In the genomic region with DNA sequence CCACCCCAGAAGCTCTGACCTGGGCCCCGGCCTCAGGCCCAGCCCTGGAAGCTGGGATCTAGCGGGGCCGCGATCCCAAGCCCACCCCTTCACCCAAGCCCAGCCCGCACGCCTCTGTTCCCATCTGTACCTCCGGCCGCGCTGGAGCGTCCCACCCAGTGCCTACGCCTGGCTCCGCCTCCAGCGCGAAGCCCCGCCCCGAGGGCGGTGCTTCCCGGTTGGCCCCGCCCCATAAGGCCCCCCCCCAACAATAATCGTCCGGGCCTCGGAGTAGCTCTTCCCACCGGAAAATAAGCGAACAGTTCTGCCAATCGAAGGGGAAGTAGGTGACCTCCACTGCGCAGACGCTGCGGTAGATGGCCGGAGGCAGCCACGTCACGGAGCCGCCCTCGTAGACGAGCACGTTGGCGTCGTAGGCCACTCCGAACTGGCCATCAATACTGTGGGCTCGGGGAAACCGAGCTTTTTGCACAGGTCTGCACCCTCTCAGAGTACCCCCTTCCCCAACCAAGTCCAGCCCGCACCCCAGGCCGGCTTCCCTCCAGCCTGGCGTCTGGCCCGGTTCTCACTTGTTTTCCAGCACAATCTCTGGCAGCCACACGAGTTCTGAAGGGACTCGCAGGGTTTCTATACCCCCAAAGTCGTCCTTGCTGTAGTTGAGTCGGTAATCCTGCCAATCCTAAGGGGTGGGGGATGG, we compare ENCODE assay signal across 9 cellular contexts. TPM values are rescaled to one million over a fixed set of nuclear protein-coding genes. Genes with fewer than 3 reads are reported as not detected.
A peak's percentile ranks its signal among the peaks of the same experiment; 100 is the strongest.
DNase-seq lines count a peak whose midpoint lies in the region; ATAC-seq and TF ChIP-seq lines count a peak whose summit lies in the region.
"Had no signal": no experiment of that assay in that cellular context is flagged by ENCODE, and none has a peak within 500 bp of the region (broad histone marks: within the 10 kb centered on the region; RNA-seq: fewer than 3 reads in every experiment).

No MANE protein-coding gene starts in this region.

- H3K36me3 Mint-ChIP-seq in activated T-cell treated with anti-CD3 and anti-CD28 coated beads, Interleukin-2, amount 50 U/mL, for 24 hours (ENCODE audit: low read depth) = peaks cover 12% of the 10 kb centered on the region
- H3K36me3 Mint-ChIP-seq in brain = peaks cover 11% of the 10 kb centered on the region
- H3K36me3 Mint-ChIP-seq in memory B cell = peaks cover 7% of the 10 kb centered on the region

- H3K27ac Mint-ChIP-seq in activated T-cell treated with anti-CD3 and anti-CD28 coated beads, Interleukin-2, amount 50 U/mL, for 24 hours = no peak overlapping the region
- H3K27ac Mint-ChIP-seq in brain = peak overlapping the region in 3 of 5 experiments; percentile 2 to 79 (median 26)
- peak overlapping the region; percentile 59 for H3K27ac Mint-ChIP-seq in memory B cell

- no peak for ATAC-seq in memory B cell (ENCODE audit: low read depth)

- TF ChIP-seq EP300 in tibial nerve (IDR thresholded peaks at IDR 0.05) = peak in 1 of 2 donors; percentile 43

- WGBS in tibial nerve, 2 donors = 40 to 61% methylated on average over 14 to 39 of the region's 48 CpGs

- TF ChIP-seq CTCF in brain (conservative IDR thresholded peaks at IDR 0.05) (no peak), tibial nerve (IDR thresholded peaks at IDR 0.05) (no peak)

- peaks cover 2% of the 10 kb centered on the region for H3K27me3 Mint-ChIP-seq in activated T-cell treated with anti-CD3 and anti-CD28 coated beads, Interleukin-2, amount 50 U/mL, for 24 hours
- H3K27me3 Mint-ChIP-seq in brain = peaks cover 6% of the 10 kb centered on the region
- H3K27me3 Mint-ChIP-seq in memory B cell = peaks cover 4% of the 10 kb centered on the region

- peak overlapping the region; percentile 10 to 75 (median 46) for H3K27ac ChIP-seq in tibial nerve

- peaks cover 0 to 53% (median 22%) of the 10 kb centered on the region in 4 donors for H3K4me1 ChIP-seq in tibial nerve

- peak; percentile 37 to 50 for DNase-seq in activated T-cell treated with anti-CD3 and anti-CD28 coated beads, Interleukin-2, amount 50 U/mL, for 48 hours
- DNase-seq in activated T-cell treated with anti-CD3 and anti-CD28 coated beads, Interleukin-2, amount 50 U/mL, for 24 hours = no peak
- DNase-seq in memory B cell (ENCODE audit: low spot score in 2 of 2) (peak in 1 of 2 donors; percentile 63), tibial nerve (ENCODE audit: low spot score in 2 of 2) (peak; percentile 35 to 36), germinal center (ENCODE audit: low spot score) (no peak), DMS 273 (lab: John Stamatoyannopoulos, UW; ENCODE audit: unreplicated experiment) (no peak), glomerular visceral epithelial cell (ENCODE audit: extremely low spot score) (no peak)
- DNase-seq: NCI-H2227 treated with DMSO at 0.1 percent for 48 hours had no signal

- H3K9me3 ChIP-seq in tibial nerve = no peaks in the 10 kb centered on the region

- peaks cover 0 to 9% (median 0%) of the 10 kb centered on the region in 3 donors for H3K36me3 ChIP-seq in tibial nerve

- H3K27me3 ChIP-seq in tibial nerve = peaks cover 0 to 19% of the 10 kb centered on the region in 2 donors

- H3K4me3 ChIP-seq in tibial nerve = peak overlapping the region in 2 of 4 donors; percentile 7 to 54

- peaks cover 41% of the 10 kb centered on the region for H3K4me1 Mint-ChIP-seq in activated T-cell treated with anti-CD3 and anti-CD28 coated beads, Interleukin-2, amount 50 U/mL, for 24 hours (ENCODE audit: low read depth)
- H3K4me1 Mint-ChIP-seq in brain (peaks cover 14% of the 10 kb centered on the region), memory B cell (peaks cover 29% of the 10 kb centered on the region)

- no peaks in the 10 kb centered on the region for H3K9me3 Mint-ChIP-seq in activated T-cell treated with anti-CD3 and anti-CD28 coated beads, Interleukin-2, amount 50 U/mL, for 24 hours
- H3K9me3 Mint-ChIP-seq in brain (peaks cover 0 to 5% (median 0%) of the 10 kb centered on the region in 5 experiments), memory B cell (no peaks in the 10 kb centered on the region)

- peak in 1 of 2 donors; percentile 48 for TF ChIP-seq POLR2A in tibial nerve (IDR thresholded peaks at IDR 0.05)

- no peak overlapping the region for H3K4me3 Mint-ChIP-seq in activated T-cell treated with anti-CD3 and anti-CD28 coated beads, Interleukin-2, amount 50 U/mL, for 24 hours
- H3K4me3 Mint-ChIP-seq in brain (peak overlapping the region in 1 of 5 experiments; percentile 85), memory B cell (no peak overlapping the region)

RNA-seq across cellular contexts. Expression of gene CHRNE, which starts 1.1 kb away (rescaled TPM):
- 1.5 TPM for polyA plus RNA-seq in brain (ENCODE audit: insufficient read depth, low read depth, low replicate concordance)
- 1 to 10 TPM in 2 of 4 donors, under 1 TPM in 2; 0.22 to 2.5 (median 1.0) TPM for total RNA-seq in tibial nerve

RNA-seq across cellular contexts. Expression of gene C17orf107, which starts 2.5 kb away (rescaled TPM):
- polyA plus RNA-seq in brain (ENCODE audit: insufficient read depth, low read depth, low replicate concordance) = 5.3 TPM
- 1 to 10 TPM in 3 of 4 donors, under 1 TPM in 1; 0.90 to 2.0 (median 1.3) TPM for total RNA-seq in tibial nerve

RNA-seq across cellular contexts. Expression of gene GP1BA, which starts 30.3 kb away (rescaled TPM):
- not detected for polyA plus RNA-seq in brain (ENCODE audit: insufficient read depth, low read depth, low replicate concordance)
- not detected for total RNA-seq in tibial nerve

RNA-seq across cellular contexts. Expression of gene SLC25A11, which starts 38.0 kb away (rescaled TPM):
- polyA plus RNA-seq in brain (ENCODE audit: insufficient read depth, low read depth, low replicate concordance) = 120 TPM
- 10 to 100 TPM; 30.3 to 42.8 (median 32.3) TPM for total RNA-seq in tibial nerve

RNA-seq across cellular contexts. Expression of gene RNF167, which starts 38.3 kb away (rescaled TPM):
- 268 TPM for polyA plus RNA-seq in brain (ENCODE audit: insufficient read depth, low read depth, low replicate concordance)
- 10 to 100 TPM; 45.0 to 55.0 (median 51.4) TPM for total RNA-seq in tibial nerve

Comparison
In these comparisons a context has a peak if more than half of its experiments do, and no peak if none do; other contexts are left out.
1. DNase-seq: peak in activated T-cell treated with anti-CD3 and anti-CD28 coated beads, Interleukin-2, amount 50 U/mL, for 48 hours (2 of 2) and tibial nerve (2 of 2); none in activated T-cell treated with anti-CD3 and anti-CD28 coated beads, Interleukin-2, amount 50 U/mL, for 24 hours (single experiment), germinal center (single experiment), DMS 273 (single experiment) and glomerular visceral epithelial cell (single experiment).